ENCODE assay signal across 9 cellular contexts in the genomic region with DNA sequence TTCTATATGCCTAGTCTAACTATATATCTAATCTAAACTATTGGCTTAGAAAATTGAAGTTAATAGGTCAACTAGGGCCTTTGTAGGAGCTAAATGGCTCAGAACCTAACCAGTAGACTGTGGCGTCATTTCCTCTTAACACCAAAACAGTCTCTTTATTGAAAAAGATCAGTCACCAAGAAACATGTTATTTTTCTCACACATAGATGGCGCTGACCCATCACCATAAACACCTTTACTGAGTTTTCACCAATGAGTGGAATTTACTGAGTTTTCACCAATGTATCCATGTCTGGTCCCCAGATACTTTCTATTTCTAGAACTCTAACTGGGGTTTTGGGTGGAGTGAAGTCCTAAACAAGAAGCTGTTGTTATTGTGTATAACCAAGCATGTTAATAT.
DNase-seq lines count a peak whose midpoint lies in the region; ATAC-seq and TF ChIP-seq lines count a peak whose summit lies in the region.
"Had no signal": no experiment of that assay in that cellular context is flagged by ENCODE, and none has a peak within 500 bp of the region (broad histone marks: within the 10 kb centered on the region; RNA-seq: fewer than 3 reads in every experiment).

No MANE protein-coding gene starts in this region.

- H3K9me2 ChIP-seq in hepatocyte (replicated peaks; ENCODE audit: insufficient read depth) = no peaks in the 10 kb centered on the region

- H3K4me1 Mint-ChIP-seq in activated naive CD8-positive, alpha-beta T cell treated with anti-CD3 and anti-CD28 coated beads for 36 hours = no peaks in the 10 kb centered on the region

- H3K9me3 Mint-ChIP-seq in activated naive CD8-positive, alpha-beta T cell treated with anti-CD3 and anti-CD28 coated beads for 36 hours = peaks cover 5% of the 10 kb centered on the region

- POLR2A ChIA-PET in Panc1 (lab: Charles Lee) = no interaction called here

- no peak overlapping the region for H2AFZ ChIP-seq in hepatocyte

- WGBS in hepatocyte (ENCODE audit: low lambda C conversion rate, missing lambda C conversion rate) = 34% methylated on average over 2 of the region's 2 CpGs

- no peak overlapping the region for H3K4me3 ChIP-seq in AG10803 (ENCODE audit: low read length)
- H3K4me3 ChIP-seq in Panc1 (ENCODE audit: low read depth in 2 of 2, low read length in 2 of 2) = no peak overlapping the region
- H3K4me3 ChIP-seq in hepatocyte = no peak overlapping the region

- CTCF ChIA-PET in Panc1 (lab: Charles Lee) = interaction anchor here (0.6 kb wide), 1 partner anchor 16 kb away, joined by 3 read pairs; no protein-coding TSS in a partner anchor

- no peak overlapping the region for H3K4me2 ChIP-seq in hepatocyte

- ATAC-seq in Panc1 (no peak), HG02588 (IDR thresholded peaks at IDR 0.05; ENCODE audit: unreplicated experiment) (no peak), GM18511 (IDR thresholded peaks at IDR 0.05; ENCODE audit: unreplicated experiment) (no peak)

- no peaks in the 10 kb centered on the region for H3K36me3 Mint-ChIP-seq in activated naive CD8-positive, alpha-beta T cell treated with anti-CD3 and anti-CD28 coated beads for 36 hours
- H3K36me3 Mint-ChIP-seq: activated naive CD8-positive, alpha-beta T cell had no signal

- H3K36me3 ChIP-seq in Panc1 (ENCODE audit: control insufficient read depth, insufficient read depth, low read length) = no peaks in the 10 kb centered on the region
- H3K36me3 ChIP-seq in hepatocyte (replicated peaks; ENCODE audit: insufficient read depth, low read depth) = no peaks in the 10 kb centered on the region

- no peak overlapping the region for H3K4me3 Mint-ChIP-seq in activated naive CD8-positive, alpha-beta T cell treated with anti-CD3 and anti-CD28 coated beads for 36 hours
- H3K4me3 Mint-ChIP-seq: activated naive CD8-positive, alpha-beta T cell had no signal

- H3K27me3 ChIP-seq in Panc1 (ENCODE audit: control insufficient read depth, insufficient read depth, low read length) = no peaks in the 10 kb centered on the region
- no peaks in the 10 kb centered on the region for H3K27me3 ChIP-seq in hepatocyte

- in situ Hi-C loops in Panc1 (cut with HindIII; ENCODE audit: low pct_unique_long_range_greater_than_20kb, low sequenced_read_pairs) = no loop called here

- TF ChIP-seq CTCF in AG10803 (conservative IDR thresholded peaks at IDR 0.05; ENCODE audit: low read length) (peak; percentile 50; the same call in 1 of the 2 replicates), Panc1 (IDR thresholded peaks at IDR 0.05) (peak; percentile 34; the same call in 1 of the 2 replicates), hepatocyte (IDR thresholded peaks at IDR 0.05; ENCODE audit: poor library complexity) (peak; percentile 61)

- H3K4me1 ChIP-seq in Panc1 (ENCODE audit: control insufficient read depth, insufficient read depth, low read length) (no peaks in the 10 kb centered on the region), hepatocyte (ENCODE audit: insufficient read depth) (no peaks in the 10 kb centered on the region)

- no peaks in the 10 kb centered on the region for H3K9me3 ChIP-seq in Panc1 (ENCODE audit: control insufficient read depth, insufficient read depth, low read depth, low read length)
- H3K9me3 ChIP-seq in hepatocyte (ENCODE audit: low read depth) = no peaks in the 10 kb centered on the region

- DNase-seq in AG10803 (ENCODE audit: low read depth) = peak; percentile 63
- DNase-seq in H4 (ENCODE audit: low spot score) = peak; percentile 41
- no peak for DNase-seq in Panc1 (ENCODE audit: low read depth, low spot score)
- DNase-seq in hepatocyte (ENCODE audit: low spot score) = peak; percentile 47
- no peak for DNase-seq in activated naive CD8-positive, alpha-beta T cell treated with anti-CD3 and anti-CD28 coated beads for 36 hours
- no peak for DNase-seq in NCI-H187 (lab: John Stamatoyannopoulos, UW)

- H3K27ac ChIP-seq in Panc1 (ENCODE audit: low read length) (no peak overlapping the region), hepatocyte (no peak overlapping the region)

- no peaks in the 10 kb centered on the region for H3K79me2 ChIP-seq in hepatocyte

- BruUV-seq in Panc1 (replicated peaks; lab: Mats Ljungman, UMichigan) = no TSS peak

- no peaks in the 10 kb centered on the region for H4K20me1 ChIP-seq in hepatocyte (ENCODE audit: insufficient read depth, poor library complexity, severe bottlenecking)

- intact Hi-C loops in Panc1 (cut with micrococcal nuclease; ENCODE audit: unreplicated experiment) = no loop called here

- H3K27me3 Mint-ChIP-seq in activated naive CD8-positive, alpha-beta T cell treated with anti-CD3 and anti-CD28 coated beads for 36 hours = no peaks in the 10 kb centered on the region
- H3K27me3 Mint-ChIP-seq: activated naive CD8-positive, alpha-beta T cell had no signal

- no peak overlapping the region for H3K27ac Mint-ChIP-seq in activated naive CD8-positive, alpha-beta T cell treated with anti-CD3 and anti-CD28 coated beads for 36 hours
- H3K27ac Mint-ChIP-seq: activated naive CD8-positive, alpha-beta T cell had no signal

Comparison
In these comparisons a context has a peak if more than half of its experiments do, and no peak if none do; other contexts are left out.
1. DNase-seq: peak in AG10803 (single experiment), H4 (single experiment) and hepatocyte (single experiment); none in Panc1 (single experiment), activated naive CD8-positive, alpha-beta T cell treated with anti-CD3 and anti-CD28 coated beads for 36 hours (single experiment) and NCI-H187 (0 of 2).
2. Peak in every context shown above with its lines, with median percentiles within 50 percentile points of each other: CTCF ChIP-seq.